ENCODE assay signal across 19 cellular contexts in genomic region chr15:67955256-67955655, GRCh38.
DNase-seq lines count a peak whose midpoint lies in the region; ATAC-seq and TF ChIP-seq lines count a peak whose summit lies in the region.
"Had no signal": no experiment of that assay in that cellular context is flagged by ENCODE, and none has a peak within 500 bp of the region (broad histone marks: within the 10 kb centered on the region; RNA-seq: fewer than 3 reads in every experiment).

No MANE protein-coding gene starts in this region.

- CTCF ChIA-PET in RWPE1 (lab: Yijun Ruan, JAX), result no interaction called here

- no peaks in the 10 kb centered on the region for H3K9me3 Mint-ChIP-seq in activated T-cell treated with anti-CD3 and anti-CD28 coated beads, Interleukin-2, amount 50 U/mL, for 4 hours
- H3K9me3 Mint-ChIP-seq: activated T-cell treated with anti-CD3 and anti-CD28 coated beads, Interleukin-2, amount 50 U/mL, for 24 hours; CD8-positive, alpha-beta memory T cell had no signal

- H3K36me3 Mint-ChIP-seq in activated T-cell treated with anti-CD3 and anti-CD28 coated beads, Interleukin-2, amount 50 U/mL, for 4 hours (ENCODE audit: insufficient read depth), result no peaks in the 10 kb centered on the region
- H3K36me3 Mint-ChIP-seq: CD8-positive, alpha-beta memory T cell had no signal

- POLR2A ChIA-PET in RWPE1 (lab: Yijun Ruan, JAX; ENCODE audit: low non-redundant PET), result no interaction called here

- no peak for ATAC-seq in left ventricle myocardium superior
- ATAC-seq in activated T-cell treated with anti-CD3 and anti-CD28 coated beads, Interleukin-2, amount 50 U/mL, for 4 hours, result no peak

- 71 to 76% methylated on average over 5 to 6 of the region's 6 CpGs for WGBS in transverse colon (ENCODE audit: low coverage in 1 of 2), 2 donors

- H3K27me3 ChIP-seq in right atrium auricular region (no peaks in the 10 kb centered on the region), vagina (no peaks in the 10 kb centered on the region), transverse colon (no peaks in the 10 kb centered on the region)
- H3K27me3 ChIP-seq: body of pancreas, colonic mucosa had no signal

- in situ Hi-C loops in transverse colon (cut with MboI; ENCODE audit: low pct_ligation_motif_present in 1 of 4, low pct_unique_long_range_greater_than_20kb in 1 of 4, low sequenced_read_pairs in 3 of 4), result no loop called here

- H3K4me1 Mint-ChIP-seq in activated T-cell treated with anti-CD3 and anti-CD28 coated beads, Interleukin-2, amount 50 U/mL, for 4 hours (ENCODE audit: low read depth), result no peaks in the 10 kb centered on the region
- H3K4me1 Mint-ChIP-seq: CD8-positive, alpha-beta memory T cell had no signal

- H3K27me3 Mint-ChIP-seq in activated T-cell treated with anti-CD3 and anti-CD28 coated beads, Interleukin-2, amount 50 U/mL, for 4 hours (ENCODE audit: low read depth), result peaks cover 2% of the 10 kb centered on the region

- TF ChIP-seq POLR2A in vagina (IDR thresholded peaks at IDR 0.05) (no peak), transverse colon (IDR thresholded peaks at IDR 0.05) (no peak)

- H3K4me1 ChIP-seq in right atrium auricular region, result peaks cover 0 to 16% of the 10 kb centered on the region in 2 donors
- H3K4me1 ChIP-seq in vagina, result peaks cover 19% of the 10 kb centered on the region
- no peaks in the 10 kb centered on the region for H3K4me1 ChIP-seq in transverse colon
- H3K4me1 ChIP-seq: body of pancreas, colonic mucosa had no signal

- H3K9me3 ChIP-seq in right atrium auricular region (no peaks in the 10 kb centered on the region), vagina (no peaks in the 10 kb centered on the region), transverse colon (no peaks in the 10 kb centered on the region)
- H3K9me3 ChIP-seq: body of pancreas, colonic mucosa had no signal

- DNase-seq in right atrium auricular region (ENCODE audit: low spot score), result no peak
- no peak for DNase-seq in left ventricle myocardium superior
- DNase-seq in RWPE1 (ENCODE audit: low spot score), result no peak
- DNase-seq in fibroblast of the aortic adventitia (ENCODE audit: low read depth), result peak; percentile 43
- DNase-seq in vagina (ENCODE audit: extremely low spot score in 2 of 2), result no peak
- no peak for DNase-seq in SKM-1 (lab: John Stamatoyannopoulos, UW; ENCODE audit: unreplicated experiment)
- DNase-seq in transverse colon, result no peak
- no peak for DNase-seq in activated T-cell treated with anti-CD3 and anti-CD28 coated beads, Interleukin-2, amount 50 U/mL, for 4 hours
- DNase-seq: activated naive CD4-positive, alpha-beta T cell treated with anti-CD3 and anti-CD28 coated beads, Interleukin-2, amount 50 U/mL, for 16 hours; activated T-cell treated with anti-CD3 and anti-CD28 coated beads, Interleukin-2, amount 50 U/mL, for 24 hours; body of pancreas; CD8-positive, alpha-beta memory T cell; colonic mucosa; foreskin melanocyte; NCI-H1436 treated with DMSO at 0.1 percent for 48 hours; NCI-H82; RPMI8226; stimulated activated naive CD4-positive, alpha-beta T cell had no signal

- no peak overlapping the region for H3K4me3 Mint-ChIP-seq in activated T-cell treated with anti-CD3 and anti-CD28 coated beads, Interleukin-2, amount 50 U/mL, for 4 hours
- H3K4me3 Mint-ChIP-seq: activated T-cell treated with anti-CD3 and anti-CD28 coated beads, Interleukin-2, amount 50 U/mL, for 24 hours; CD8-positive, alpha-beta memory T cell had no signal

- H3K27ac ChIP-seq in right atrium auricular region (peak overlapping the region; percentile 38 to 40), RWPE1 (peak overlapping the region; percentile 68), vagina (peak overlapping the region; percentile 5), transverse colon (no peak overlapping the region)
- H3K27ac ChIP-seq: body of pancreas, colonic mucosa, KMS-11 had no signal

- TF ChIP-seq EP300 in transverse colon (IDR thresholded peaks at IDR 0.05; ENCODE audit: low read depth), result no peak

- intact Hi-C loops in left ventricle myocardium superior (cut with micrococcal nuclease), result no loop called here
- intact Hi-C loops in vagina (cut with DNase I), result no loop called here
- intact Hi-C loops in transverse colon (cut with DNase I; ENCODE audit: low total_unique reads), result no loop called here

- no peak overlapping the region for H3K4me3 ChIP-seq in right atrium auricular region
- H3K4me3 ChIP-seq in fibroblast of the aortic adventitia (ENCODE audit: low read depth, low read length), result no peak overlapping the region
- no peak overlapping the region for H3K4me3 ChIP-seq in vagina
- no peak overlapping the region for H3K4me3 ChIP-seq in transverse colon
- H3K4me3 ChIP-seq: body of pancreas, colonic mucosa had no signal

- no peaks in the 10 kb centered on the region for H3K36me3 ChIP-seq in right atrium auricular region
- H3K36me3 ChIP-seq in vagina, result no peaks in the 10 kb centered on the region
- no peaks in the 10 kb centered on the region for H3K36me3 ChIP-seq in transverse colon
- H3K36me3 ChIP-seq: colonic mucosa had no signal

- TF ChIP-seq CTCF in right atrium auricular region (IDR thresholded peaks at IDR 0.05), result no peak
- TF ChIP-seq CTCF in RWPE1 (conservative IDR thresholded peaks at IDR 0.05; ENCODE audit: low read depth), result no peak
- no peak for TF ChIP-seq CTCF in fibroblast of the aortic adventitia (IDR thresholded peaks at IDR 0.05; ENCODE audit: insufficient read depth, low read length)
- TF ChIP-seq CTCF in vagina (IDR thresholded peaks at IDR 0.05), result no peak
- no peak for TF ChIP-seq CTCF in transverse colon (IDR thresholded peaks at IDR 0.05)

Comparison
In these comparisons a context has a peak if more than half of its experiments do, and no peak if none do; other contexts are left out.
1. H3K27ac ChIP-seq: peak in right atrium auricular region (2 of 2), RWPE1 (single experiment) and vagina (single experiment); none in transverse colon (0 of 4).